In the genomic region with DNA sequence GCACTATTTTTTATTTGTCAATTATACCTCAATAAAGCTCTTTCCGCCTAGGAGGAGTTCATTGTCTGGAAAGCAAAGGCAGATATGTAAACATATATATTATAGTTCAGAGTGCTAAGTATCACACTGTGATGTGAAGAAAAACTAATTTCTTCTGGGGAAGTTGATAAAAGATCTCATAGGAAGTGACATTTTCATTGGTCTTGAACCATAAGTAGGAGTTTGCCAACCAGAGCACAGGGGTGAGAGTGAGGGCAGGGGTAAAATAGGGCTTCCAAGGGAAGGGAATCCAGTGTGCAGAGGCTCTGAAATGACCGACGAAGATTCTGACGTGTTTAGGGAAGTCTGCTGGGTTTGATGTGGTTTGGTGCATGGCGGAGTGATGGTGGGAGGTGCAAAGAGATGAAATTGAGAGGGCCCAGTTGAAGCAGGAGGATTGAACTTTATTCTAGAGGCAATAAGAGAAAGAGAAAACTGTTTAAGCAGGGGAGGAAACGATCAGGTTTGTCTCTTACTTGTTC, we compare ENCODE assay signal across 8 cellular contexts. TPM values are rescaled to one million over a fixed set of nuclear protein-coding genes. Genes with fewer than 3 reads are reported as not detected.
DNase-seq lines count a peak whose midpoint lies in the region; ATAC-seq, FAIRE-seq and TF ChIP-seq lines count a peak whose summit lies in the region.

No MANE protein-coding gene starts in this region.

- FAIRE-seq in astrocyte (lab: Jason Lieb, UNC), result no peak

- peak overlapping the region; percentile 86 for H2AFZ ChIP-seq in astrocyte (ENCODE audit: low read depth, low read length)

- H3K9ac ChIP-seq in astrocyte (ENCODE audit: low read length), result peak overlapping the region; percentile 97

- no peaks in the 10 kb centered on the region for H3K9me3 ChIP-seq in astrocyte (ENCODE audit: insufficient read depth, low read depth, low read length)

- no peak overlapping the region for H3K27ac Mint-ChIP-seq in astrocyte (ENCODE audit: unreplicated experiment)

- peak overlapping the region; percentile 99 for H3K4me2 ChIP-seq in astrocyte (ENCODE audit: low read length)

- peaks cover 21% of the 10 kb centered on the region for H4K20me1 ChIP-seq in astrocyte (ENCODE audit: insufficient read depth, low read length)

- no peaks in the 10 kb centered on the region for H3K27me3 ChIP-seq in astrocyte (ENCODE audit: insufficient read depth, low read length)

- H3K36me3 Mint-ChIP-seq in astrocyte (ENCODE audit: low read depth, unreplicated experiment), result no peaks in the 10 kb centered on the region

- peak; percentile 19 for DNase-seq in DMS79 treated with DMSO at 0.1 percent for 48 hours (lab: John Stamatoyannopoulos, UW)
- no peak for DNase-seq in DMS79 (lab: John Stamatoyannopoulos, UW)
- DNase-seq in T-helper 1 cell, result peak; percentile 45 to 70 (median 55)
- peak; percentile 80 for DNase-seq in astrocyte (ENCODE audit: low read depth)
- peak in 1 of 2 donors; percentile 36 for DNase-seq in left colon
- peak; percentile 15 to 38 (median 28) for DNase-seq in stimulated activated CD4-positive, alpha-beta T cell treated with anti-CD3 and anti-CD28 coated beads, TNF-alpha, amount 100 ng/mL, for 4 hours (ENCODE audit: low read depth in 3 of 3)

- no peaks in the 10 kb centered on the region for H3K9me3 Mint-ChIP-seq in astrocyte (ENCODE audit: unreplicated experiment)

- peak; percentile 19 for ATAC-seq in HG03135 (IDR thresholded peaks at IDR 0.05; ENCODE audit: unreplicated experiment)
- ATAC-seq in left colon, result peak; percentile 41
- ATAC-seq in HG03469 (IDR thresholded peaks at IDR 0.05; ENCODE audit: unreplicated experiment), result no peak

- peak overlapping the region; percentile 93 for H3K27ac ChIP-seq in astrocyte (ENCODE audit: low read depth, low read length)

- no peak for TF ChIP-seq CTCF in astrocyte (IDR thresholded peaks at IDR 0.05; ENCODE audit: insufficient read depth, low read depth, low read length)

- no peak overlapping the region for H3K4me3 Mint-ChIP-seq in astrocyte (ENCODE audit: unreplicated experiment)

- no peaks in the 10 kb centered on the region for H3K36me3 ChIP-seq in astrocyte (ENCODE audit: insufficient read depth, low read length)

- no peaks in the 10 kb centered on the region for H3K4me1 Mint-ChIP-seq in astrocyte (ENCODE audit: low read depth, unreplicated experiment)

- intact Hi-C loops in left colon (cut with DNase I, micrococcal nuclease), result no loop called here

- peaks cover 7% of the 10 kb centered on the region for H3K4me1 ChIP-seq in astrocyte (ENCODE audit: insufficient read depth, low read length)

- H3K79me2 ChIP-seq in astrocyte (ENCODE audit: insufficient read depth, low read length), result peaks cover 44% of the 10 kb centered on the region

- H3K27me3 Mint-ChIP-seq in astrocyte (ENCODE audit: low read depth, unreplicated experiment), result no peaks in the 10 kb centered on the region

- H3K4me3 ChIP-seq in astrocyte (ENCODE audit: insufficient read depth, low read depth, low read length), result peak overlapping the region; percentile 98

RNA-seq across cellular contexts. Expression of gene GTF2F2, which starts 0.8 kb away (rescaled TPM):
- 24.5 and 27.8 TPM in 2 replicates for total RNA-seq in astrocyte
- 10 to 100 TPM; 17.4 to 19.0 TPM for total RNA-seq in left colon
